19 cellular contexts compared by ENCODE assay signal in genomic region chr18:40851014-40851429, GRCh38.
DNase-seq lines count a peak whose midpoint lies in the region; ATAC-seq and TF ChIP-seq lines count a peak whose summit lies in the region.
"Had no signal": no experiment of that assay in that cellular context is flagged by ENCODE, and none has a peak within 500 bp of the region (broad histone marks: within the 10 kb centered on the region; RNA-seq: fewer than 3 reads in every experiment).

No MANE protein-coding gene starts in this region.

- H4K20me1 ChIP-seq in IMR-90 (ENCODE audit: insufficient read depth, low read length) = no peaks in the 10 kb centered on the region
- no peaks in the 10 kb centered on the region for H4K20me1 ChIP-seq in OCI-LY3 (ENCODE audit: insufficient read depth, low read length)

- no peaks in the 10 kb centered on the region for H3K79me1 ChIP-seq in IMR-90 (ENCODE audit: low read depth in 1 of 2, low read length in 2 of 2)

- no peak overlapping the region for H3K27ac Mint-ChIP-seq in stimulated activated naive B cell treated with anti-CD40 and anti-IgM and Interleukin-4, amounts not matched to agents 10 μg/mL and 1 μg/mL and 100 μg/mL, for 72 hours
- H3K27ac Mint-ChIP-seq: activated CD4-positive, alpha-beta T cell treated with anti-CD3 and anti-CD28 coated beads for 36 hours; activated T-cell treated with anti-CD3 and anti-CD28 coated beads, Interleukin-2, amount 50 U/mL, for 72 hours; stimulated activated naive CD8-positive, alpha-beta T cell treated with anti-CD3 and anti-CD28 coated beads, Interleukin-15, Interleukin-2, amounts not matched to agents 100 ng/mL and 50 ng/mL, for 24 hours; T-helper 17 cell had no signal

- H3K9me1 ChIP-seq in IMR-90 (ENCODE audit: insufficient read depth, low read length) = no peaks in the 10 kb centered on the region

- H2BK120ac ChIP-seq in IMR-90 (ENCODE audit: low read depth, low read length) = no peak overlapping the region; the same call in 1 of the 2 replicates

- intact Hi-C loops in IMR-90 (cut with micrococcal nuclease) (no loop called here), left ventricle myocardium inferior (cut with micrococcal nuclease) (no loop called here)

- H3K4me1 Mint-ChIP-seq in stimulated activated naive B cell treated with anti-CD40 and anti-IgM and Interleukin-4, amounts not matched to agents 10 μg/mL and 1 μg/mL and 100 μg/mL, for 72 hours = no peaks in the 10 kb centered on the region
- H3K4me1 Mint-ChIP-seq: activated CD4-positive, alpha-beta T cell treated with anti-CD3 and anti-CD28 coated beads for 36 hours; naive thymus-derived CD8-positive, alpha-beta T cell; T-helper 17 cell had no signal

- no peak for TF ChIP-seq POLR2A in IMR-90 (IDR thresholded peaks at IDR 0.05; ENCODE audit: low read depth, low read length)

- H3K27ac ChIP-seq in IMR-90 (ENCODE audit: insufficient read depth, low read length) (no peak overlapping the region), OCI-LY3 (ENCODE audit: low read length) (no peak overlapping the region), left ventricle myocardium inferior (replicated peaks) (no peak overlapping the region)
- H3K27ac ChIP-seq: gastroesophageal sphincter, right lobe of liver had no signal

- no peaks in the 10 kb centered on the region for H3K27me3 Mint-ChIP-seq in stimulated activated naive B cell treated with anti-CD40 and anti-IgM and Interleukin-4, amounts not matched to agents 10 μg/mL and 1 μg/mL and 100 μg/mL, for 72 hours
- H3K27me3 Mint-ChIP-seq: activated CD4-positive, alpha-beta T cell treated with anti-CD3 and anti-CD28 coated beads for 36 hours; naive thymus-derived CD8-positive, alpha-beta T cell; stimulated activated naive CD8-positive, alpha-beta T cell treated with anti-CD3 and anti-CD28 coated beads, Interleukin-15, Interleukin-2, amounts not matched to agents 100 ng/mL and 50 ng/mL, for 24 hours; T-helper 17 cell had no signal

- H3K9me3 ChIP-seq in IMR-90 (ENCODE audit: control insufficient read depth, insufficient read depth, low read length) (no peaks in the 10 kb centered on the region), OCI-LY3 (ENCODE audit: insufficient read depth, low read length) (no peaks in the 10 kb centered on the region), left ventricle myocardium inferior (replicated peaks) (no peaks in the 10 kb centered on the region), MG63 (no peaks in the 10 kb centered on the region)
- H3K9me3 ChIP-seq: gastroesophageal sphincter, right lobe of liver had no signal

- no peak overlapping the region; a peak in 1 of 4 replicates for H4K8ac ChIP-seq in IMR-90 (ENCODE audit: low read depth in 2 of 2, low read length in 2 of 2)

- no TSS peak for BruUV-seq in IMR-90 (replicated peaks; lab: Mats Ljungman, UMichigan)

- H3K4ac ChIP-seq in IMR-90 (ENCODE audit: low read depth, low read length) = no peak overlapping the region

- H3K4me1 ChIP-seq in IMR-90 (ENCODE audit: control insufficient read depth, insufficient read depth, low read length) (no peaks in the 10 kb centered on the region), OCI-LY3 (ENCODE audit: low read length) (peaks cover 27% of the 10 kb centered on the region), left ventricle myocardium inferior (no peaks in the 10 kb centered on the region)
- H3K4me1 ChIP-seq: right lobe of liver had no signal

- H3K23ac ChIP-seq in IMR-90 (ENCODE audit: low read depth, low read length) = no peak overlapping the region

- in situ Hi-C loops in IMR-90 (cut with MboI; ENCODE audit: low sequenced_read_pairs) = no loop called here

- H3K18ac ChIP-seq in IMR-90 (ENCODE audit: low read depth, low read length) = no peak overlapping the region

- POLR2A ChIA-PET in IMR-90 (lab: Charles Lee; ENCODE audit: unreplicated experiment) = no interaction called here

- H2AK9ac ChIP-seq in IMR-90 (replicated peaks; ENCODE audit: low read depth, low read length, poor library complexity) = no peak overlapping the region

- 0 out of 2 replicates have a peak overlapping the region, but pooled peaks have one; percentile 61 for H3K14ac ChIP-seq in IMR-90 (replicated peaks; ENCODE audit: low read depth, low read length)

- dilution Hi-C loops in IMR-90 (cut with HindIII; ENCODE audit: low sequenced_read_pairs, unreplicated experiment) = no loop called here

- no peak overlapping the region for H3K56ac ChIP-seq in IMR-90 (ENCODE audit: extremely low read depth, insufficient read depth, low read length)

- DNase-seq in IMR-90 = peak; percentile 54
- DNase-seq in fibroblast of mammary gland (ENCODE audit: low read depth) = peak; percentile 27
- DNase-seq in renal cortical epithelial cell (ENCODE audit: low read depth) = peak; percentile 88
- DNase-seq in activated CD4-positive, alpha-beta T cell treated with anti-CD3 and anti-CD28 coated beads for 1 hour = no peak
- DNase-seq in stimulated activated naive B cell treated with anti-CD40 and anti-IgM and Interleukin-4, amounts not matched to agents 10 μg/mL and 1 μg/mL and 100 μg/mL, for 72 hours = no peak
- no peak for DNase-seq in left ventricle myocardium inferior
- no peak for DNase-seq in MG63
- DNase-seq: activated CD4-positive, alpha-beta T cell treated with anti-CD3 and anti-CD28 coated beads for 36 hours; activated T-cell treated with anti-CD3 and anti-CD28 coated beads, Interleukin-2, amount 50 U/mL, for 72 hours; C1 segment of cervical spinal cord; KG1; kidney; naive thymus-derived CD8-positive, alpha-beta T cell; NCI-H2029; right lobe of liver; T-helper 17 cell had no signal

- ATAC-seq in IMR-90 (ENCODE audit: low read depth) = no peak
- ATAC-seq in stimulated activated naive B cell treated with anti-CD40 and anti-IgM and Interleukin-4, amounts not matched to agents 10 μg/mL and 1 μg/mL and 100 μg/mL, for 72 hours (replicated peaks) = no peak
- ATAC-seq: activated CD4-positive, alpha-beta T cell treated with anti-CD3 and anti-CD28 coated beads for 36 hours; activated T-cell treated with anti-CD3 and anti-CD28 coated beads, Interleukin-2, amount 50 U/mL, for 72 hours; gastroesophageal sphincter; naive thymus-derived CD8-positive, alpha-beta T cell; right lobe of liver; T-helper 17 cell had no signal

- no peak overlapping the region for H3K4me2 ChIP-seq in IMR-90 (ENCODE audit: low read depth, low read length)
- H3K4me2 ChIP-seq in OCI-LY3 (ENCODE audit: low read length) = peak overlapping the region; percentile 59

- no peak overlapping the region for H2BK15ac ChIP-seq in IMR-90 (ENCODE audit: low read depth, low read length)

- H3K9me3 Mint-ChIP-seq in stimulated activated naive B cell treated with anti-CD40 and anti-IgM and Interleukin-4, amounts not matched to agents 10 μg/mL and 1 μg/mL and 100 μg/mL, for 72 hours = peaks cover 0 to 6% of the 10 kb centered on the region in 2 donors

- H3K4me3 Mint-ChIP-seq in stimulated activated naive B cell treated with anti-CD40 and anti-IgM and Interleukin-4, amounts not matched to agents 10 μg/mL and 1 μg/mL and 100 μg/mL, for 72 hours = no peak overlapping the region
- H3K4me3 Mint-ChIP-seq: activated CD4-positive, alpha-beta T cell treated with anti-CD3 and anti-CD28 coated beads for 36 hours; activated T-cell treated with anti-CD3 and anti-CD28 coated beads, Interleukin-2, amount 50 U/mL, for 72 hours; naive thymus-derived CD8-positive, alpha-beta T cell; stimulated activated naive CD8-positive, alpha-beta T cell treated with anti-CD3 and anti-CD28 coated beads, Interleukin-15, Interleukin-2, amounts not matched to agents 100 ng/mL and 50 ng/mL, for 24 hours; T-helper 17 cell had no signal

- H4K5ac ChIP-seq in IMR-90 (ENCODE audit: low read depth, low read length) = no peak overlapping the region

- H3K79me2 ChIP-seq in OCI-LY3 (ENCODE audit: low read length) = no peaks in the 10 kb centered on the region

- H2AFZ ChIP-seq in IMR-90 (replicated peaks; ENCODE audit: low read length, poor library complexity) (no peak overlapping the region), OCI-LY3 (ENCODE audit: low read depth, low read length) (no peak overlapping the region)

- H3K4me3 ChIP-seq in IMR-90 (ENCODE audit: insufficient read depth, low read depth, low read length) (no peak overlapping the region), OCI-LY3 (ENCODE audit: low read length) (peak overlapping the region; percentile 6), fibroblast of mammary gland (ENCODE audit: control insufficient read depth, low read depth, low read length) (no peak overlapping the region), left ventricle myocardium inferior (no peak overlapping the region), MG63 (no peak overlapping the region)
- H3K4me3 ChIP-seq: gastroesophageal sphincter, right lobe of liver had no signal

- H4K91ac ChIP-seq in IMR-90 (ENCODE audit: insufficient read depth, low read depth, low read length) = no peak overlapping the region

- CTCF ChIA-PET in IMR-90 (lab: Yijun Ruan, JAX) = no interaction called here

- no peaks in the 10 kb centered on the region for H3K27me3 ChIP-seq in IMR-90 (ENCODE audit: control insufficient read depth, insufficient read depth, low read length)
- no peaks in the 10 kb centered on the region for H3K27me3 ChIP-seq in OCI-LY3 (ENCODE audit: low read depth, low read length)
- H3K27me3 ChIP-seq in left ventricle myocardium inferior (ENCODE audit: low read depth) = no peaks in the 10 kb centered on the region
- no peaks in the 10 kb centered on the region for H3K27me3 ChIP-seq in MG63
- H3K27me3 ChIP-seq: gastroesophageal sphincter, right lobe of liver had no signal

- TF ChIP-seq RAD21 in IMR-90 (IDR thresholded peaks at IDR 0.05; ENCODE audit: low read length) = no peak

- H3K36me3 ChIP-seq in IMR-90 (ENCODE audit: control insufficient read depth, insufficient read depth, low read length) = no peaks in the 10 kb centered on the region
- no peaks in the 10 kb centered on the region for H3K36me3 ChIP-seq in OCI-LY3 (replicated peaks; ENCODE audit: low read depth, low read length)
- no peaks in the 10 kb centered on the region for H3K36me3 ChIP-seq in left ventricle myocardium inferior
- H3K36me3 ChIP-seq in MG63 = no peaks in the 10 kb centered on the region
- H3K36me3 ChIP-seq: gastroesophageal sphincter, right lobe of liver had no signal

- H2BK20ac ChIP-seq in IMR-90 (ENCODE audit: low read depth, low read length) = no peak overlapping the region

- WGBS in IMR-90 (ENCODE audit: extremely low coverage in 2 of 2, insufficient read length in 1 of 2), 2 experiments = no CpG with 5 or more reads among the region's 3 CpGs

- H3K36me3 Mint-ChIP-seq in stimulated activated naive B cell treated with anti-CD40 and anti-IgM and Interleukin-4, amounts not matched to agents 10 μg/mL and 1 μg/mL and 100 μg/mL, for 72 hours = no peaks in the 10 kb centered on the region
- H3K36me3 Mint-ChIP-seq: naive thymus-derived CD8-positive, alpha-beta T cell had no signal

- H3K9ac ChIP-seq in IMR-90 (ENCODE audit: low read depth, low read length) (no peak overlapping the region), OCI-LY3 (ENCODE audit: low read length) (no peak overlapping the region)

- H2AK5ac ChIP-seq in IMR-90 (ENCODE audit: low read depth, low read length) = no peak overlapping the region

- H2BK5ac ChIP-seq in IMR-90 (ENCODE audit: low read depth, low read length, poor library complexity, severe bottlenecking) = no peak overlapping the region

- TF ChIP-seq CTCF in IMR-90 (conservative IDR thresholded peaks at IDR 0.05; ENCODE audit: low read depth, low read length) (no peak), OCI-LY3 (IDR thresholded peaks at IDR 0.05; ENCODE audit: low read depth, low read length) (no peak), fibroblast of mammary gland (conservative IDR thresholded peaks at IDR 0.05; ENCODE audit: control insufficient read depth, insufficient read depth, low read depth, low read length) (no peak), left ventricle myocardium inferior (IDR thresholded peaks at IDR 0.05; ENCODE audit: borderline replicate concordance) (no peak)

Comparison
In these comparisons a context has a peak if more than half of its experiments do, and no peak if none do; other contexts are left out.
1. DNase-seq: peak in IMR-90 (single experiment), fibroblast of mammary gland (single experiment) and renal cortical epithelial cell (single experiment); none in activated CD4-positive, alpha-beta T cell treated with anti-CD3 and anti-CD28 coated beads for 1 hour (single experiment), stimulated activated naive B cell treated with anti-CD40 and anti-IgM and Interleukin-4, amounts not matched to agents 10 μg/mL and 1 μg/mL and 100 μg/mL, for 72 hours (single experiment), left ventricle myocardium inferior (single experiment) and MG63 (single experiment).